34 cellular contexts compared by ENCODE assay signal in genomic region chr11:34218067-34218466, GRCh38.
DNase-seq lines count a peak whose midpoint lies in the region; ATAC-seq, FAIRE-seq and TF ChIP-seq lines count a peak whose summit lies in the region.
"Had no signal": no experiment of that assay in that cellular context is flagged by ENCODE, and none has a peak within 500 bp of the region (broad histone marks: within the 10 kb centered on the region; RNA-seq: fewer than 3 reads in every experiment).

No MANE protein-coding gene starts in this region.

- H3K9me3 ChIP-seq in HepG2 (ENCODE audit: low read length) (no peaks in the 10 kb centered on the region), right lobe of liver (no peaks in the 10 kb centered on the region), Panc1 (ENCODE audit: control insufficient read depth, insufficient read depth, low read depth, low read length) (no peaks in the 10 kb centered on the region), SK-N-SH (no peaks in the 10 kb centered on the region)
- H3K9me3 ChIP-seq: A549; BE2C; BLaER1; BLaER1 treated with 17β-estradiol and CSF1 and Interleukin-3, amounts not matched to agents 10 nM and 100 nM; Caco-2 had no signal

- H3K27me3 ChIP-seq in HepG2 (ENCODE audit: control insufficient read depth in 1 of 2, insufficient read depth in 2 of 2, low read length in 2 of 2) = no peaks in the 10 kb centered on the region
- no peaks in the 10 kb centered on the region for H3K27me3 ChIP-seq in right lobe of liver
- H3K27me3 ChIP-seq in Panc1 (ENCODE audit: control insufficient read depth, insufficient read depth, low read length) = no peaks in the 10 kb centered on the region
- no peaks in the 10 kb centered on the region for H3K27me3 ChIP-seq in SK-N-SH (ENCODE audit: insufficient read depth)
- H3K27me3 ChIP-seq: BE2C; BLaER1; BLaER1 treated with 17β-estradiol and CSF1 and Interleukin-3, amounts not matched to agents 10 nM and 100 nM had no signal

- POLR2A ChIA-PET in HepG2 (lab: Yijun Ruan, JAX) = no interaction called here
- POLR2A ChIA-PET in Panc1 (lab: Charles Lee) = no interaction called here
- POLR2A ChIA-PET in SK-N-SH (lab: Yijun Ruan, JAX) = no interaction called here

- H3K27ac ChIP-seq in HepG2 (ENCODE audit: extremely low read length, insufficient read depth, low read length) (no peak overlapping the region), right lobe of liver (no peak overlapping the region), Panc1 (ENCODE audit: low read length) (no peak overlapping the region), SK-N-SH (ENCODE audit: low read depth in 2 of 2, low read length in 1 of 2) (no peak overlapping the region)
- H3K27ac ChIP-seq: 22Rv1; A549; BLaER1; BLaER1 treated with 17β-estradiol and CSF1 and Interleukin-3, amounts not matched to agents 10 nM and 100 nM; C4-2B had no signal

- H3K36me3 ChIP-seq in HepG2 (replicated peaks in 1 of 2; ENCODE audit: control insufficient read depth in 1 of 2, insufficient read depth in 2 of 2, low read length in 2 of 2) (no peaks in the 10 kb centered on the region), right lobe of liver (no peaks in the 10 kb centered on the region), Panc1 (ENCODE audit: control insufficient read depth, insufficient read depth, low read length) (no peaks in the 10 kb centered on the region), SK-N-SH (replicated peaks in 1 of 2; ENCODE audit: control insufficient read depth in 1 of 2, insufficient read depth in 2 of 2, low read length in 1 of 2) (no peaks in the 10 kb centered on the region)
- H3K36me3 ChIP-seq: BE2C; BLaER1; BLaER1 treated with 17β-estradiol and CSF1 and Interleukin-3, amounts not matched to agents 10 nM and 100 nM had no signal

- H2AFZ ChIP-seq in HepG2 (ENCODE audit: low read length) = no peak overlapping the region
- no peak overlapping the region for H2AFZ ChIP-seq in SK-N-SH (ENCODE audit: low read depth)

- H3F3A ChIP-seq in SK-N-SH (replicated peaks; ENCODE audit: insufficient read depth) = peaks cover 9% of the 10 kb centered on the region

- ATAC-seq in HepG2 = no peak
- ATAC-seq in right lobe of liver = no peak
- no peak for ATAC-seq in Panc1
- ATAC-seq in SK-N-SH treated with all-trans-retinoic acid at 6 μM for 48 hours = peak; percentile 55
- no peak for ATAC-seq in GM21529 (IDR thresholded peaks at IDR 0.05; ENCODE audit: unreplicated experiment)
- ATAC-seq: A549; CD8-positive, alpha-beta T cell had no signal

- no peak for FAIRE-seq in HepG2 (lab: Jason Lieb, UNC)
- FAIRE-seq: A204.1, A549, D721Med had no signal

- in situ Hi-C loops in HepG2 (cut with HindIII; ENCODE audit: extremely low pct_ligation_motif_present, low pct_unique_long_range_greater_than_20kb) (no loop called here), Panc1 (cut with HindIII; ENCODE audit: low pct_unique_long_range_greater_than_20kb, low sequenced_read_pairs) (no loop called here)

- TF ChIP-seq EP300 in HepG2 (IDR thresholded peaks at IDR 0.05; ENCODE audit: low read depth in 2 of 2, low read length in 2 of 2) (no peak), HepG2 (CRISPR knock-in tag; IDR thresholded peaks at IDR 0.05; ENCODE audit: borderline replicate concordance) (no peak), SK-N-SH (IDR thresholded peaks at IDR 0.05; ENCODE audit: borderline replicate concordance in 1 of 2, low read depth in 1 of 2, low read length in 1 of 2) (peak; percentile 5 to 24; a peak in 1 of 4 replicates)

- H3K79me2 ChIP-seq in HepG2 (ENCODE audit: insufficient read depth, low read length) (peaks cover 3% of the 10 kb centered on the region), SK-N-SH (ENCODE audit: insufficient read depth) (no peaks in the 10 kb centered on the region)

- peaks cover 73% of the 10 kb centered on the region for H3K4me1 ChIP-seq in HepG2 (ENCODE audit: insufficient read depth, low read length)
- peaks cover 0 to 30% (median 3%) of the 10 kb centered on the region in 4 donors for H3K4me1 ChIP-seq in right lobe of liver
- peaks cover 38% of the 10 kb centered on the region for H3K4me1 ChIP-seq in Panc1 (ENCODE audit: control insufficient read depth, insufficient read depth, low read length)
- peaks cover 7 to 20% of the 10 kb centered on the region in 2 experiments; a peak in 3 of 4 replicates for H3K4me1 ChIP-seq in SK-N-SH (ENCODE audit: control insufficient read depth in 1 of 2, insufficient read depth in 2 of 2, low read depth in 1 of 2, low read length in 1 of 2)
- H3K4me1 ChIP-seq: BE2C had no signal

- TF ChIP-seq CTCF in HepG2 (CRISPR knock-in tag; IDR thresholded peaks at IDR 0.05) (no peak), right lobe of liver (IDR thresholded peaks at IDR 0.05) (no peak), Panc1 (IDR thresholded peaks at IDR 0.05) (no peak), SK-N-SH (IDR thresholded peaks at IDR 0.05) (no peak)

- CTCF ChIA-PET in HepG2 (lab: Yijun Ruan, JAX; ENCODE audit: low intra/inter-chr PET ratio, low total read pairs) = no interaction called here
- CTCF ChIA-PET in Panc1 (lab: Charles Lee) = no interaction called here
- CTCF ChIA-PET in SK-N-SH (lab: Yijun Ruan, JAX) = interaction anchor here (0.6 to 1.1 kb wide), 2 partner anchors 11 to 66 kb away, joined by 3 read pairs; no protein-coding TSS in a partner anchor

- BruUV-seq in HepG2 (replicated peaks; lab: Mats Ljungman, UMichigan) (TSS peak; percentile 40), Panc1 (replicated peaks; lab: Mats Ljungman, UMichigan) (TSS peak; percentile 57)

- H4K20me1 ChIP-seq in HepG2 (ENCODE audit: insufficient read depth, low read length) (no peaks in the 10 kb centered on the region; the same call in 1 of the 2 replicates), SK-N-SH (ENCODE audit: insufficient read depth) (no peaks in the 10 kb centered on the region)
- H4K20me1 ChIP-seq: BLaER1; BLaER1 treated with 17β-estradiol and CSF1 and Interleukin-3, amounts not matched to agents 10 nM and 100 nM had no signal

- TF ChIP-seq RAD21 in HepG2 (CRISPR knock-in tag; IDR thresholded peaks at IDR 0.05) (no peak), SK-N-SH (IDR thresholded peaks at IDR 0.05; ENCODE audit: low read length) (no peak)

- intact Hi-C loops in HepG2 (cut with micrococcal nuclease; ENCODE audit: unreplicated experiment) = no loop called here
- intact Hi-C loops in right lobe of liver (cut with DNase I) = no loop called here
- intact Hi-C loops in Panc1 (cut with micrococcal nuclease; ENCODE audit: unreplicated experiment) = no loop called here

- H3K4me3 ChIP-seq in HepG2 (replicated peaks in 1 of 3; ENCODE audit: insufficient read depth in 1 of 3, low read depth in 2 of 3, low read length in 3 of 3) (no peak overlapping the region), right lobe of liver (no peak overlapping the region), Panc1 (ENCODE audit: low read depth in 2 of 2, low read length in 2 of 2) (no peak overlapping the region), SK-N-SH (ENCODE audit: low read depth in 2 of 2, low read length in 1 of 2) (no peak overlapping the region)
- H3K4me3 ChIP-seq: A549; BLaER1; BLaER1 treated with 17β-estradiol and CSF1 and Interleukin-3, amounts not matched to agents 10 nM and 100 nM had no signal

- TF ChIP-seq POLR2A in HepG2 (IDR thresholded peaks at IDR 0.05; ENCODE audit: insufficient read depth in 1 of 2, low read depth in 2 of 2, low read length in 2 of 2) (no peak), right lobe of liver (IDR thresholded peaks at IDR 0.05) (no peak)

- no peak overlapping the region for H3K4me2 ChIP-seq in HepG2 (ENCODE audit: low read depth, low read length)
- no peak overlapping the region for H3K4me2 ChIP-seq in SK-N-SH
- H3K4me2 ChIP-seq: A549; BLaER1; BLaER1 treated with 17β-estradiol and CSF1 and Interleukin-3, amounts not matched to agents 10 nM and 100 nM had no signal

- no peak overlapping the region for H3K9ac ChIP-seq in HepG2 (ENCODE audit: insufficient read depth, low read depth, low read length)
- no peak overlapping the region for H3K9ac ChIP-seq in SK-N-SH
- H3K9ac ChIP-seq: BLaER1; BLaER1 treated with 17β-estradiol and CSF1 and Interleukin-3, amounts not matched to agents 10 nM and 100 nM had no signal

- no peaks in the 10 kb centered on the region for H3K9me2 ChIP-seq in SK-N-SH

- DNase-seq in HepG2 (ENCODE audit: low spot score) (no peak), right lobe of liver (no peak), Panc1 (ENCODE audit: low read depth, low spot score) (no peak), SK-N-SH (no peak), RKO (ENCODE audit: low spot score) (no peak), T-helper 1 cell (no peak)
- DNase-seq: 8988T; ACHN; AML-193; BE2C; C1 segment of cervical spinal cord; Caco-2; Calu3; CD4-positive, alpha-beta memory T cell; CD4-positive, alpha-beta T cell; CD4-positive, CD25-positive, alpha-beta regulatory T cell; CD8-positive, alpha-beta memory T cell; CD8-positive, alpha-beta T cell; COR-L47; DMS 273 treated with DMSO at 0.1 percent for 48 hours; DMS153; DMS79; DMS79 treated with DMSO at 0.1 percent for 48 hours; DND-41; EL had no signal

TF ChIP-seq in HepG2, 621 proteins besides CTCF, POLR2A, EP300 and RAD21 (continues in another document):
- no peak for TF ChIP-seq PAWR (CRISPR knock-in tag; IDR thresholded peaks at IDR 0.05; ENCODE audit: borderline replicate concordance)
- TF ChIP-seq RXRB (CRISPR knock-in tag; IDR thresholded peaks at IDR 0.05; ENCODE audit: borderline replicate concordance) = no peak
- TF ChIP-seq SMYD3 (CRISPR knock-in tag; IDR thresholded peaks at IDR 0.05) = no peak

TF ChIP-seq in SK-N-SH treated with all-trans-retinoic acid at 6 μM for 48 hours, 23 proteins besides CTCF, POLR2A, EP300 and RAD21 (continues in another document):
- TF ChIP-seq ZFP30 (CRISPR knock-in tag; IDR thresholded peaks at IDR 0.05) (no peak), TOX (CRISPR knock-in tag; IDR thresholded peaks at IDR 0.05; ENCODE audit: borderline replicate concordance) (0 out of 2 replicates have a peak, but pooled peaks have one; percentile 45), ZNF8 (CRISPR knock-in tag; IDR thresholded peaks at IDR 0.05) (0 out of 2 replicates have a peak, but pooled peaks have one; percentile 15), BACH2 (CRISPR knock-in tag; IDR thresholded peaks at IDR 0.05; ENCODE audit: borderline replicate concordance) (no peak), TCF4 (CRISPR knock-in tag; IDR thresholded peaks at IDR 0.05; ENCODE audit: borderline replicate concordance) (peak; percentile 64; the same call in 1 of the 2 replicates), ISL1 (CRISPR knock-in tag; IDR thresholded peaks at IDR 0.05) (peak; percentile 56)

Comparison
In these comparisons a context has a peak if more than half of its experiments do, and no peak if none do; other contexts are left out.
1. Of the 25 proteins assayed by ChIP-seq in both HepG2 and SK-N-SH: peak only in HepG2: none; only in SK-N-SH: EP300, NFIC, PBX3 and TCF12; in both: none; in neither: 21.